9 cellular contexts compared by ENCODE assay signal in the genomic region with DNA sequence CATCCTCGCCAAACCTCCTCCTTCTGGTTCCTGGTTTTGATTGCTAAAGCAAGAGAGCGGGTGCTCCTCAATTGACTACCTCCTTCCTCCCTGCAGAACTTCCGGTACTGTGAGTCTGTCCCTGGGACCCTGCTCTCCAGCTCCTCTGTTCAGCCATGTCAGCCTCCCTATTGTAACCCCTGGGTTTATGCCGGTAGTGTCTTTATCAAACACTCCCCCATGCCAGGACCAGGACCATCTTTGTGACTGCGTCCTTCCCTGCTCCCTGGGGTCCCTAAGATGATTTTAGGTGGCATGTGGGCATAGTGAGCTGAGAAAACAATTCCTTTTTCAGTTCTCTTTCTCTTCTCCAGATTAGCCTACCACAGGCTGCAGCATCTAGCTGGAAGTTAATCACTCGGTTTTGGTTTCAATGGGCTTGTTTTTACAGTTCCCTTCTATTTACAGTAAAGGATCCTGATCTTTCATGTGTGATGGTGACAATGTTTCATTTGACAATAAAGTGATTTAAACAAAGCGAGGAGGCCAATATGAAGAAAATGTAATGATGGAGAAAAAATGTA. TPM values are rescaled to one million over a fixed set of nuclear protein-coding genes. Genes with fewer than 3 reads are reported as not detected.
DNase-seq lines count a peak whose midpoint lies in the region; ATAC-seq and TF ChIP-seq lines count a peak whose summit lies in the region.
"Had no signal": no experiment of that assay in that cellular context is flagged by ENCODE, and none has a peak within 500 bp of the region (broad histone marks: within the 10 kb centered on the region; RNA-seq: fewer than 3 reads in every experiment).

No MANE protein-coding gene starts in this region.

- H4K20me1 ChIP-seq in DND-41 (ENCODE audit: insufficient read depth, low read length) = no peaks in the 10 kb centered on the region

- WGBS in sigmoid colon, 2 donors = 56 to 79% methylated on average over 7 of the region's 7 CpGs

- TF ChIP-seq CTCF in DND-41 (IDR thresholded peaks at IDR 0.05; ENCODE audit: borderline replicate concordance, extremely low read depth, low read length, poor library complexity, severe bottlenecking) = no peak
- TF ChIP-seq CTCF in left ventricle myocardium inferior (IDR thresholded peaks at IDR 0.05; ENCODE audit: borderline replicate concordance) = no peak
- TF ChIP-seq CTCF in sigmoid colon (IDR thresholded peaks at IDR 0.05) = no peak

- H3K27ac ChIP-seq in DND-41 (ENCODE audit: low read length) (peak overlapping the region; percentile 59), left ventricle myocardium inferior (replicated peaks) (peak overlapping the region; percentile 29), sigmoid colon (peak overlapping the region in 2 of 4 donors; percentile 9 to 23)

- TF ChIP-seq POLR2A in sigmoid colon (IDR thresholded peaks at IDR 0.05) = no peak

- no peak overlapping the region for H3K4me2 ChIP-seq in DND-41 (ENCODE audit: insufficient read depth, low read length)

- H3K9ac ChIP-seq in DND-41 (ENCODE audit: low read depth, low read length) = no peak overlapping the region

- no peak for TF ChIP-seq EP300 in sigmoid colon (IDR thresholded peaks at IDR 0.05)

- H3K4me3 ChIP-seq in DND-41 (ENCODE audit: low read depth in 1 of 2, low read length in 2 of 2) (no peak overlapping the region), left ventricle myocardium inferior (no peak overlapping the region), sigmoid colon (no peak overlapping the region)

- intact Hi-C loops in left ventricle myocardium inferior (cut with micrococcal nuclease) = loop anchor here (10.0 kb wide), 1 partner anchor 200 kb away; no protein-coding TSS in a partner anchor
- intact Hi-C loops in sigmoid colon (cut with DNase I) = no loop called here

- H3K9me3 ChIP-seq in DND-41 (ENCODE audit: insufficient read depth, low read length, severe bottlenecking) (no peaks in the 10 kb centered on the region), left ventricle myocardium inferior (replicated peaks) (no peaks in the 10 kb centered on the region), sigmoid colon (no peaks in the 10 kb centered on the region)

- no peak for DNase-seq in DND-41
- no peak for DNase-seq in left ventricle myocardium inferior
- DNase-seq in cerebellar cortex (ENCODE audit: low spot score) = no peak
- DNase-seq in NCI-H1436 (lab: John Stamatoyannopoulos, UW) = no peak
- DNase-seq in NCI-H1048 (lab: John Stamatoyannopoulos, UW) = no peak
- DNase-seq in sigmoid colon = no peak
- DNase-seq: NCI-H1436 treated with DMSO at 0.1 percent for 48 hours had no signal

- H3K79me2 ChIP-seq in DND-41 (ENCODE audit: insufficient read depth, low read length) = no peaks in the 10 kb centered on the region

- H3K36me3 ChIP-seq in DND-41 (ENCODE audit: insufficient read depth, low read length) (no peaks in the 10 kb centered on the region), left ventricle myocardium inferior (no peaks in the 10 kb centered on the region), sigmoid colon (no peaks in the 10 kb centered on the region)

- H3K4me1 ChIP-seq in DND-41 (ENCODE audit: insufficient read depth, low read length) (peaks cover 42% of the 10 kb centered on the region), left ventricle myocardium inferior (peaks cover 6% of the 10 kb centered on the region), sigmoid colon (peaks cover 0 to 8% (median 0%) of the 10 kb centered on the region in 4 donors)

- ATAC-seq in DND-41 (ENCODE audit: insufficient read depth, low read depth) = no peak
- ATAC-seq in GM19372 (IDR thresholded peaks at IDR 0.05; ENCODE audit: low read depth, unreplicated experiment) = peak; percentile 13
- ATAC-seq in HG03460 (IDR thresholded peaks at IDR 0.05; ENCODE audit: unreplicated experiment) = peak; percentile 29

- H3K27me3 ChIP-seq in DND-41 (ENCODE audit: insufficient read depth, low read length, poor library complexity) (no peaks in the 10 kb centered on the region), left ventricle myocardium inferior (ENCODE audit: low read depth) (peaks cover 5% of the 10 kb centered on the region), sigmoid colon (no peaks in the 10 kb centered on the region)

- peak overlapping the region; percentile 47 for H2AFZ ChIP-seq in DND-41 (ENCODE audit: low read depth, low read length)

RNA-seq across cellular contexts. Expression of a gene that starts 27.7 kb away (rescaled TPM):
- total RNA-seq in left ventricle myocardium inferior (0.05 TPM), sigmoid colon (under 1 TPM in 2 of 4 donors, not detected in 2; 0.27 to 0.28 TPM)
- polyA plus RNA-seq in sigmoid colon = 1 to 10 TPM in 1 of 3 donors, under 1 TPM in 2; under 0.01 to 7.9 (median 0.23) TPM
